In genomic region chr3:25429960-25430941, GRCh38 we compare ENCODE assay signal across 14 cellular contexts. TPM values are rescaled to one million over a fixed set of nuclear protein-coding genes. Genes with fewer than 3 reads are reported as not detected.
DNase-seq lines count a peak whose midpoint lies in the region; ATAC-seq and TF ChIP-seq lines count a peak whose summit lies in the region.
"Had no signal": no experiment of that assay in that cellular context is flagged by ENCODE, and none has a peak within 500 bp of the region (broad histone marks: within the 10 kb centered on the region; RNA-seq: fewer than 3 reads in every experiment).

No MANE protein-coding gene starts in this region.

- no peak overlapping the region for H3K4me3 Mint-ChIP-seq in activated CD8-positive, alpha-beta memory T cell treated with anti-CD3 and anti-CD28 coated beads, Interleukin-2, amount 10 ng/mL, durations not matched to agents 7 days and 5 days
- H3K4me3 Mint-ChIP-seq: stimulated activated effector memory CD8-positive, alpha-beta T cell treated with anti-CD3 and anti-CD28 coated beads, Interleukin-12 subunit alpha, Interleukin-12 subunit beta, amount 100 ng/mL, for 72 hours had no signal

- H3K27me3 Mint-ChIP-seq in activated CD8-positive, alpha-beta memory T cell treated with anti-CD3 and anti-CD28 coated beads, Interleukin-2, amount 10 ng/mL, durations not matched to agents 7 days and 5 days = peaks cover 60% of the 10 kb centered on the region

- no peaks in the 10 kb centered on the region for H3K4me1 ChIP-seq in mesendoderm (ENCODE audit: control insufficient read depth, low read depth, low read length)

- no peak for ATAC-seq in activated CD8-positive, alpha-beta memory T cell treated with anti-CD3 and anti-CD28 coated beads, Interleukin-2, amount 10 ng/mL, durations not matched to agents 7 days and 5 days
- no peak for ATAC-seq in activated naive CD4-positive, alpha-beta T cell treated with anti-CD3 and anti-CD28 coated beads, Interleukin-2, amount 50 U/mL, for 72 hours
- ATAC-seq: stimulated activated effector memory CD8-positive, alpha-beta T cell treated with anti-CD3 and anti-CD28 coated beads, Interleukin-12 subunit alpha, Interleukin-12 subunit beta, amount 100 ng/mL, for 72 hours had no signal

- no peak overlapping the region for H2AK5ac ChIP-seq in mesendoderm (ENCODE audit: low read length)

- no peak overlapping the region for H3K27ac Mint-ChIP-seq in activated CD8-positive, alpha-beta memory T cell treated with anti-CD3 and anti-CD28 coated beads, Interleukin-2, amount 10 ng/mL, durations not matched to agents 7 days and 5 days
- no peak overlapping the region for H3K27ac Mint-ChIP-seq in activated naive CD4-positive, alpha-beta T cell treated with anti-CD3 and anti-CD28 coated beads, Interleukin-2, amount 50 U/mL, for 72 hours
- H3K27ac Mint-ChIP-seq: stimulated activated effector memory CD8-positive, alpha-beta T cell treated with anti-CD3 and anti-CD28 coated beads, Interleukin-12 subunit alpha, Interleukin-12 subunit beta, amount 100 ng/mL, for 72 hours had no signal

- H3K36me3 ChIP-seq in mesendoderm (ENCODE audit: control insufficient read depth, insufficient read depth, low read length) = no peaks in the 10 kb centered on the region
- H3K36me3 ChIP-seq: HAP-1, WERI-Rb-1 had no signal

- no peak overlapping the region for H3K23ac ChIP-seq in mesendoderm (ENCODE audit: low read length)

- no peaks in the 10 kb centered on the region for H3K79me1 ChIP-seq in mesendoderm (ENCODE audit: low read length)

- CTCF ChIA-PET in activated CD8-positive, alpha-beta memory T cell treated with anti-CD3 and anti-CD28 coated beads, Interleukin-2, amount 10 ng/mL, durations not matched to agents 7 days and 5 days (lab: Charles Lee) = no interaction called here

- no peak overlapping the region for H3K4me2 ChIP-seq in mesendoderm (ENCODE audit: low read length)

- H3K56ac ChIP-seq in mesendoderm (ENCODE audit: low read length) = no peak overlapping the region

- no peak overlapping the region for H3K4ac ChIP-seq in mesendoderm (ENCODE audit: low read depth, low read length)

- no peak overlapping the region for H2BK5ac ChIP-seq in mesendoderm (ENCODE audit: low read length)

- no peaks in the 10 kb centered on the region for H3K79me2 ChIP-seq in mesendoderm (ENCODE audit: control insufficient read depth, insufficient read depth, low read length)

- H3K4me3 ChIP-seq in coronary artery = peak overlapping the region; percentile 87
- H3K4me3 ChIP-seq in mesendoderm (ENCODE audit: low read length) = no peak overlapping the region
- H3K4me3 ChIP-seq: HAP-1 had no signal

- no peak overlapping the region for H3K9ac ChIP-seq in mesendoderm (ENCODE audit: low read length)

- H4K5ac ChIP-seq in mesendoderm (ENCODE audit: low read length) = no peak overlapping the region

- H2BK120ac ChIP-seq in mesendoderm (ENCODE audit: low read depth, low read length) = no peak overlapping the region

- no CpG with 5 or more reads among the region's 8 CpGs for WGBS in mesendoderm (ENCODE audit: extremely low coverage, insufficient coverage, low lambda C conversion rate)

- DNase-seq in NCI-H69 (lab: John Stamatoyannopoulos, UW) (peak; percentile 29), coronary artery (ENCODE audit: low spot score) (no peak), mesendoderm (peak; percentile 65), superior temporal gyrus (ENCODE audit: extremely low spot score) (peak; percentile 62), NCI-H146 treated with DMSO at 0.1 percent for 48 hours (lab: John Stamatoyannopoulos, UW; ENCODE audit: unreplicated experiment) (no peak), HK-2 (ENCODE audit: unreplicated experiment) (no peak)
- no peak for DNase-seq in activated CD8-positive, alpha-beta memory T cell treated with anti-CD3 and anti-CD28 coated beads, Interleukin-2, amount 10 ng/mL, durations not matched to agents 7 days and 5 days
- no peak for DNase-seq in activated naive CD4-positive, alpha-beta T cell treated with anti-CD3 and anti-CD28 coated beads, Interleukin-2, amount 50 U/mL, for 72 hours (ENCODE audit: low spot score in 2 of 2)
- DNase-seq: activated effector memory CD4-positive, alpha-beta T cell treated with Interleukin-2 at 50 U/mL for 16 hours; DMS79; NCI-H1105; WERI-Rb-1 had no signal

- no peak for TF ChIP-seq CTCF in coronary artery (IDR thresholded peaks at IDR 0.05)

- no peak overlapping the region for H3K18ac ChIP-seq in mesendoderm (ENCODE audit: low read length)

- H3K27ac ChIP-seq in coronary artery (peak overlapping the region; percentile 93 to 96), mesendoderm (ENCODE audit: low read depth, low read length) (no peak overlapping the region)
- H3K27ac ChIP-seq: WERI-Rb-1 had no signal

- peaks cover 3% of the 10 kb centered on the region for H3K4me1 Mint-ChIP-seq in activated CD8-positive, alpha-beta memory T cell treated with anti-CD3 and anti-CD28 coated beads, Interleukin-2, amount 10 ng/mL, durations not matched to agents 7 days and 5 days
- H3K4me1 Mint-ChIP-seq: stimulated activated effector memory CD8-positive, alpha-beta T cell treated with anti-CD3 and anti-CD28 coated beads, Interleukin-12 subunit alpha, Interleukin-12 subunit beta, amount 100 ng/mL, for 72 hours had no signal

- H2BK15ac ChIP-seq in mesendoderm (replicated peaks; ENCODE audit: low read depth) = no peak overlapping the region

- H4K8ac ChIP-seq in mesendoderm (ENCODE audit: low read depth, low read length) = no peak overlapping the region

- no peaks in the 10 kb centered on the region for H3K27me3 ChIP-seq in mesendoderm (ENCODE audit: insufficient read depth, low read length, poor library complexity)

- H3K36me3 Mint-ChIP-seq in activated CD8-positive, alpha-beta memory T cell treated with anti-CD3 and anti-CD28 coated beads, Interleukin-2, amount 10 ng/mL, durations not matched to agents 7 days and 5 days = no peaks in the 10 kb centered on the region
- H3K36me3 Mint-ChIP-seq in activated naive CD4-positive, alpha-beta T cell treated with anti-CD3 and anti-CD28 coated beads, Interleukin-2, amount 50 U/mL, for 72 hours = peaks cover 0 to 12% of the 10 kb centered on the region in 2 donors
- H3K36me3 Mint-ChIP-seq: stimulated activated effector memory CD8-positive, alpha-beta T cell treated with anti-CD3 and anti-CD28 coated beads, Interleukin-12 subunit alpha, Interleukin-12 subunit beta, amount 100 ng/mL, for 72 hours had no signal

- no peaks in the 10 kb centered on the region for H3K9me3 Mint-ChIP-seq in activated CD8-positive, alpha-beta memory T cell treated with anti-CD3 and anti-CD28 coated beads, Interleukin-2, amount 10 ng/mL, durations not matched to agents 7 days and 5 days (ENCODE audit: low read depth)
- no peaks in the 10 kb centered on the region for H3K9me3 Mint-ChIP-seq in activated naive CD4-positive, alpha-beta T cell treated with anti-CD3 and anti-CD28 coated beads, Interleukin-2, amount 50 U/mL, for 72 hours
- H3K9me3 Mint-ChIP-seq: stimulated activated effector memory CD8-positive, alpha-beta T cell treated with anti-CD3 and anti-CD28 coated beads, Interleukin-12 subunit alpha, Interleukin-12 subunit beta, amount 100 ng/mL, for 72 hours had no signal

RNA-seq across cellular contexts. Expression of gene RARB, which starts 2.2 kb away (rescaled TPM):
- polyA plus RNA-seq in mesendoderm (2013, experiment 1 of 2) = 0.14 TPM
- polyA plus RNA-seq in mesendoderm (2013, experiment 2 of 2) = 0.18 TPM
- total RNA-seq in activated CD8-positive, alpha-beta memory T cell treated with anti-CD3 and anti-CD28 coated beads, Interleukin-2, amount 10 ng/mL, durations not matched to agents 7 days and 5 days = not detected
- total RNA-seq in activated naive CD4-positive, alpha-beta T cell treated with anti-CD3 and anti-CD28 coated beads, Interleukin-2, amount 50 U/mL, for 72 hours = not detected

Comparison
In these comparisons a context has a peak if more than half of its experiments do, and no peak if none do; other contexts are left out.
1. DNase-seq: peak in NCI-H69 (single experiment), mesendoderm (single experiment) and superior temporal gyrus (single experiment); none in coronary artery (single experiment), activated CD8-positive, alpha-beta memory T cell treated with anti-CD3 and anti-CD28 coated beads, Interleukin-2, amount 10 ng/mL, durations not matched to agents 7 days and 5 days (single experiment), NCI-H146 treated with DMSO at 0.1 percent for 48 hours (single experiment), HK-2 (single experiment) and activated naive CD4-positive, alpha-beta T cell treated with anti-CD3 and anti-CD28 coated beads, Interleukin-2, amount 50 U/mL, for 72 hours (0 of 2).